ENCODE assay signal across 1 cellular context in the genomic region with DNA sequence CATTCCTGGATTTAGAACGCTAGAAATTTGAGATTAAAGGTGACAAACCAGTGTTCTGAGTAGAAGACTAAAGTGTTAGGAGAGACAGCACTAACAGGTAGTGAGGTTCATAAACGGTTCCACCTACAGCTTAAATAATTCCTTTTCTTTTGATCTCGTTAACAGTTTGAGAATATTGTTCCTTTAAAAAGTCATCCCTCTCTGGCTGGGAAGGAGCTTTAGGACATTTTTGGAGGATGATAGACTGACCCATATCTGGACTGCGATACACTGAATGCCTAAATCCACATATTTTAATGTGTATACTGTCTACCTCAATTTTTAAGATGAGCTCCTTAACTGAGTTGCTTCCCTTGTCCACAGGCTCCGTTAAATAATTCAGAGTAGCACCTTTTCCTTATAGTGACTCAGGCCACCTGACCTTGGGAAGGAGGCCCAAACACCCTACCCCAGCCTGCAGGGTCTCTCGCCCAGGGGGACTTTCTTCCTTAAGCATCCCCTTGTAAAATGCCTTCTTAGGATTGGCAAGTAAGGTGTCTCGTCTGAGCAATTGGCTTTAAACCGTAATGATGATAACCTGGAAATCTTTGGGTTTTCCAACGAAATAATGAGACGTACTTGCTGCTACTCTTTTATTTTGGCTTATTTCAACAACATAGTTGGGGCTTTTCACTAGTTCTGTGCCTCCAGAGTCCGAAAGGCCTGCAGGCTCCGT.
TF ChIP-seq lines count a peak whose summit lies in the region.

No MANE protein-coding gene starts in this region.

TF ChIP-seq in K562, 482 proteins besides CTCF, POLR2A, EP300 and RAD21:
- TF ChIP-seq ARID1B (IDR thresholded peaks at IDR 0.05) (no peak), CCNT2 (IDR thresholded peaks at IDR 0.05; ENCODE audit: borderline replicate concordance, extremely low read depth, insufficient read length, low read depth, low read length) (no peak), NFRKB (IDR thresholded peaks at IDR 0.05; ENCODE audit: low read depth) (no peak), ZNF121 (CRISPR knock-in tag; conservative IDR thresholded peaks at IDR 0.05) (no peak), CBX8 (IDR thresholded peaks at IDR 0.05; ENCODE audit: borderline replicate concordance, extremely low read depth, low read depth, low read length, poor library complexity, severe bottlenecking) (peak; percentile 96), FOXK2 (conservative IDR thresholded peaks at IDR 0.05 in 1 of 2, IDR thresholded peaks at IDR 0.05 in 1 of 2; ENCODE audit: low read depth in 2 of 2) (no peak), NONO (IDR thresholded peaks at IDR 0.05; ENCODE audit: low read depth in 2 of 2, low read length in 1 of 2) (no peak), BMI1 (IDR thresholded peaks at IDR 0.05; ENCODE audit: low read length) (peak; percentile 51; the same call in 1 of the 2 replicates), CBX2 (IDR thresholded peaks at IDR 0.05; ENCODE audit: insufficient read depth, low read length, poor library complexity, severe bottlenecking) (peak; percentile 91)
